In the genomic region with DNA sequence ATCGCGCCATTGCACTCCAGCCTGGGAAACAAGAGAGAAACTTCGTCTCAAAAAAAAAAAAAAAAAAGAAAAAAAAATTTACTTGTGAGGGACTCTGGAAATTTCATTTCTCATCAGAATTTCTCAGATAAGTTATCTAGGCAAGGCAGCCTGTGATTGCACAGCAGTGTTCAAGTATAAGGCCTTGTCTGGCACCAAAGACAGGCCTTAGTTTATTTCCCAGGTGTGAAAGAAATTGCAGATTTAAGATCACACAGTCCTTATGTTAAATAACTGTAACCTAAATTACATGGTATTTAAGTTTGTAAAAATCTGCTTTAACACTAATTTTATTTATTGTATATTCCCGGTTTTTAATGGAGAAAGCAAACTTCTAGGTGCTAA, we compare ENCODE assay signal across 8 cellular contexts. TPM values are rescaled to one million over a fixed set of nuclear protein-coding genes. Genes with fewer than 3 reads are reported as not detected.
A peak's percentile ranks its signal among the peaks of the same experiment; 100 is the strongest.
DNase-seq lines count a peak whose midpoint lies in the region; ATAC-seq and TF ChIP-seq lines count a peak whose summit lies in the region.

No MANE protein-coding gene starts in this region.

- POLR2A ChIA-PET in WTC11 (lab: Charles Lee): interaction anchor here (0.7 to 3.1 kb wide), 6 partner anchors 13 to 115 kb away, joined by 3 to 55 read pairs (median 5); a partner anchor contains a TSS

- peak overlapping the region; percentile 77 for H3K27ac ChIP-seq in subcutaneous abdominal adipose tissue (ENCODE audit: low read depth, low read length)

- H3K9me3 Mint-ChIP-seq in WTC11: no peaks in the 10 kb centered on the region
- no peaks in the 10 kb centered on the region for H3K9me3 Mint-ChIP-seq in immature natural killer cell

- no peak overlapping the region for H3K9ac ChIP-seq in subcutaneous abdominal adipose tissue (ENCODE audit: low read length in 5 of 5)

- ATAC-seq in WTC11: no peak

- no peak for TF ChIP-seq CTCF in WTC11 (IDR thresholded peaks at IDR 0.05)
- no peak for TF ChIP-seq CTCF in BE2C (IDR thresholded peaks at IDR 0.05; ENCODE audit: low read depth, low read length)

- H3K9me3 ChIP-seq in subcutaneous abdominal adipose tissue (ENCODE audit: control insufficient read depth in 5 of 5, low read length in 5 of 5): no peaks in the 10 kb centered on the region
- no peaks in the 10 kb centered on the region for H3K9me3 ChIP-seq in BE2C

- CTCF ChIA-PET in WTC11 (lab: Charles Lee): interaction anchor here (0.7 kb wide), 1 partner anchor 227 kb away, joined by 3 read pairs; no protein-coding TSS in a partner anchor

- H3K36me3 Mint-ChIP-seq in WTC11 (peaks cover 21% of the 10 kb centered on the region), immature natural killer cell (peaks cover 0 to 8% (median 6%) of the 10 kb centered on the region in 3 donors)

- H3K27me3 ChIP-seq in subcutaneous abdominal adipose tissue (ENCODE audit: control insufficient read depth in 5 of 5, insufficient read depth in 4 of 5, low read length in 5 of 5): no peaks in the 10 kb centered on the region
- H3K27me3 ChIP-seq in BE2C: no peaks in the 10 kb centered on the region

- H3K27ac Mint-ChIP-seq in WTC11 (peak overlapping the region; percentile 99), immature natural killer cell (peak overlapping the region; percentile 97 to 100 (median 98))

- H3K4me3 Mint-ChIP-seq in WTC11: peak overlapping the region; percentile 95
- peak overlapping the region in 2 of 5 donors; percentile 96 to 99 for H3K4me3 Mint-ChIP-seq in immature natural killer cell

- no peaks in the 10 kb centered on the region for H3K36me3 ChIP-seq in subcutaneous abdominal adipose tissue (ENCODE audit: control insufficient read depth in 5 of 5, insufficient read depth in 5 of 5, low read length in 5 of 5)
- no peaks in the 10 kb centered on the region for H3K36me3 ChIP-seq in BE2C

- H3K4me1 ChIP-seq in subcutaneous abdominal adipose tissue (ENCODE audit: control insufficient read depth in 5 of 5, insufficient read depth in 5 of 5, low read length in 5 of 5) (peaks cover 0 to 30% (median 14%) of the 10 kb centered on the region in 5 donors), BE2C (peaks cover 2% of the 10 kb centered on the region; the same call in 1 of the 2 replicates)

- H3K4me3 ChIP-seq in subcutaneous abdominal adipose tissue (ENCODE audit: low read depth in 1 of 5, low read length in 5 of 5): no peak overlapping the region
- no peak overlapping the region for H3K4me3 ChIP-seq in BE2C (ENCODE audit: low read depth, low read length)

- no peaks in the 10 kb centered on the region for H3K27me3 Mint-ChIP-seq in WTC11 (ENCODE audit: low read depth)
- H3K27me3 Mint-ChIP-seq in immature natural killer cell (ENCODE audit: low read depth in 3 of 3): peaks cover 19 to 22% (median 21%) of the 10 kb centered on the region in 3 donors

- H3K4me1 Mint-ChIP-seq in WTC11 (peaks cover 30% of the 10 kb centered on the region), immature natural killer cell (peaks cover 22 to 29% of the 10 kb centered on the region in 2 donors)

- DNase-seq in NCI-H82 (lab: John Stamatoyannopoulos, UW) (peak; percentile 57), NCI-H82 treated with DMSO at 0.1 percent for 48 hours (lab: John Stamatoyannopoulos, UW; ENCODE audit: unreplicated experiment) (no peak), WTC11 (ENCODE audit: low spot score) (no peak), immature natural killer cell (no peak), HCEC 1CT (no peak), BE2C (no peak), NCI-H446 treated with DMSO at 0.1 percent for 48 hours (lab: John Stamatoyannopoulos, UW) (no peak)

TF ChIP-seq in WTC11, 78 proteins besides CTCF, POLR2A, EP300 and RAD21 (continues in another document):
- no peak for TF ChIP-seq OVOL2 (CRISPR knock-in tag; IDR thresholded peaks at IDR 0.05; ENCODE audit: borderline replicate concordance)
- no peak for TF ChIP-seq ZNF317 (CRISPR knock-in tag; IDR thresholded peaks at IDR 0.05; ENCODE audit: borderline replicate concordance, low read depth)
- TF ChIP-seq, protein P1, sequence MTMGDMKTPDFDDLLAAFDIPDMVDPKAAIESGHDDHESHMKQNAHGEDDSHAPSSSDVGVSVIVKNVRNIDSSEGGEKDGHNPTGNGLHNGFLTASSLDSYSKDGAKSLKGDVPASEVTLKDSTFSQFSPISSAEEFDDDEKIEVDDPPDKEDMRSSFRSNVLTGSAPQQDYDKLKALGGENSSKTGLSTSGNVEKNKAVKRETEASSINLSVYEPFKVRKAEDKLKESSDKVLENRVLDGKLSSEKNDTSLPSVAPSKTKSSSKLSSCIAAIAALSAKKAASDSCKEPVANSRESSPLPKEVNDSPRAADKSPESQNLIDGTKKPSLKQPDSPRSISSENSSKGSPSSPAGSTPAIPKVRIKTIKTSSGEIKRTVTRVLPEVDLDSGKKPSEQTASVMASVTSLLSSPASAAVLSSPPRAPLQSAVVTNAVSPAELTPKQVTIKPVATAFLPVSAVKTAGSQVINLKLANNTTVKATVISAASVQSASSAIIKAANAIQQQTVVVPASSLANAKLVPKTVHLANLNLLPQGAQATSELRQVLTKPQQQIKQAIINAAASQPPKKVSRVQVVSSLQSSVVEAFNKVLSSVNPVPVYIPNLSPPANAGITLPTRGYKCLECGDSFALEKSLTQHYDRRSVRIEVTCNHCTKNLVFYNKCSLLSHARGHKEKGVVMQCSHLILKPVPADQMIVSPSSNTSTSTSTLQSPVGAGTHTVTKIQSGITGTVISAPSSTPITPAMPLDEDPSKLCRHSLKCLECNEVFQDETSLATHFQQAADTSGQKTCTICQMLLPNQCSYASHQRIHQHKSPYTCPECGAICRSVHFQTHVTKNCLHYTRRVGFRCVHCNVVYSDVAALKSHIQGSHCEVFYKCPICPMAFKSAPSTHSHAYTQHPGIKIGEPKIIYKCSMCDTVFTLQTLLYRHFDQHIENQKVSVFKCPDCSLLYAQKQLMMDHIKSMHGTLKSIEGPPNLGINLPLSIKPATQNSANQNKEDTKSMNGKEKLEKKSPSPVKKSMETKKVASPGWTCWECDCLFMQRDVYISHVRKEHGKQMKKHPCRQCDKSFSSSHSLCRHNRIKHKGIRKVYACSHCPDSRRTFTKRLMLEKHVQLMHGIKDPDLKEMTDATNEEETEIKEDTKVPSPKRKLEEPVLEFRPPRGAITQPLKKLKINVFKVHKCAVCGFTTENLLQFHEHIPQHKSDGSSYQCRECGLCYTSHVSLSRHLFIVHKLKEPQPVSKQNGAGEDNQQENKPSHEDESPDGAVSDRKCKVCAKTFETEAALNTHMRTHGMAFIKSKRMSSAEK (CRISPR knock-in tag; IDR thresholded peaks at IDR 0.05; ENCODE audit: borderline replicate concordance): no peak
- no peak for TF ChIP-seq TCF7 (CRISPR knock-in tag; IDR thresholded peaks at IDR 0.05; ENCODE audit: low read depth)
- TF ChIP-seq, protein P2, sequence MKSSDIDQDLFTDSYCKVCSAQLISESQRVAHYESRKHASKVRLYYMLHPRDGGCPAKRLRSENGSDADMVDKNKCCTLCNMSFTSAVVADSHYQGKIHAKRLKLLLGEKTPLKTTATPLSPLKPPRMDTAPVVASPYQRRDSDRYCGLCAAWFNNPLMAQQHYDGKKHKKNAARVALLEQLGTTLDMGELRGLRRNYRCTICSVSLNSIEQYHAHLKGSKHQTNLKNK (CRISPR knock-in tag; IDR thresholded peaks at IDR 0.05): no peak
- TF ChIP-seq, protein P3, sequence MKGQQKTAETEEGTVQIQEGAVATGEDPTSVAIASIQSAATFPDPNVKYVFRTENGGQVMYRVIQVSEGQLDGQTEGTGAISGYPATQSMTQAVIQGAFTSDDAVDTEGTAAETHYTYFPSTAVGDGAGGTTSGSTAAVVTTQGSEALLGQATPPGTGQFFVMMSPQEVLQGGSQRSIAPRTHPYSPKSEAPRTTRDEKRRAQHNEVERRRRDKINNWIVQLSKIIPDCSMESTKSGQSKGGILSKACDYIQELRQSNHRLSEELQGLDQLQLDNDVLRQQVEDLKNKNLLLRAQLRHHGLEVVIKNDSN (CRISPR knock-in tag; IDR thresholded peaks at IDR 0.05): no peak
- TF ChIP-seq MYBL2 (CRISPR knock-in tag; IDR thresholded peaks at IDR 0.05): no peak
- TF ChIP-seq, protein P4, sequence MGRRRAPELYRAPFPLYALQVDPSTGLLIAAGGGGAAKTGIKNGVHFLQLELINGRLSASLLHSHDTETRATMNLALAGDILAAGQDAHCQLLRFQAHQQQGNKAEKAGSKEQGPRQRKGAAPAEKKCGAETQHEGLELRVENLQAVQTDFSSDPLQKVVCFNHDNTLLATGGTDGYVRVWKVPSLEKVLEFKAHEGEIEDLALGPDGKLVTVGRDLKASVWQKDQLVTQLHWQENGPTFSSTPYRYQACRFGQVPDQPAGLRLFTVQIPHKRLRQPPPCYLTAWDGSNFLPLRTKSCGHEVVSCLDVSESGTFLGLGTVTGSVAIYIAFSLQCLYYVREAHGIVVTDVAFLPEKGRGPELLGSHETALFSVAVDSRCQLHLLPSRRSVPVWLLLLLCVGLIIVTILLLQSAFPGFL (CRISPR knock-in tag; IDR thresholded peaks at IDR 0.05; ENCODE audit: borderline replicate concordance): no peak
- TF ChIP-seq FOXP1 (CRISPR knock-in tag; IDR thresholded peaks at IDR 0.05; ENCODE audit: borderline replicate concordance): no peak
- no peak for TF ChIP-seq SP1 (CRISPR knock-in tag; conservative IDR thresholded peaks at IDR 0.05)
- TF ChIP-seq, protein P5, sequence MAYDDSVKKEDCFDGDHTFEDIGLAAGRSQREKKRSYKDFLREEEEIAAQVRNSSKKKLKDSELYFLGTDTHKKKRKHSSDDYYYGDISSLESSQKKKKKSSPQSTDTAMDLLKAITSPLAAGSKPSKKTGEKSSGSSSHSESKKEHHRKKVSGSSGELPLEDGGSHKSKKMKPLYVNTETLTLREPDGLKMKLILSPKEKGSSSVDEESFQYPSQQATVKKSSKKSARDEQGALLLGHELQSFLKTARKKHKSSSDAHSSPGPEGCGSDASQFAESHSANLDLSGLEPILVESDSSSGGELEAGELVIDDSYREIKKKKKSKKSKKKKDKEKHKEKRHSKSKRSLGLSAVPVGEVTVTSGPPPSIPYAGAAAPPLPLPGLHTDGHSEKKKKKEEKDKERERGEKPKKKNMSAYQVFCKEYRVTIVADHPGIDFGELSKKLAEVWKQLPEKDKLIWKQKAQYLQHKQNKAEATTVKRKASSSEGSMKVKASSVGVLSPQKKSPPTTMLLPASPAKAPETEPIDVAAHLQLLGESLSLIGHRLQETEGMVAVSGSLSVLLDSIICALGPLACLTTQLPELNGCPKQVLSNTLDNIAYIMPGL (CRISPR knock-in tag; IDR thresholded peaks at IDR 0.05): no peak
- TF ChIP-seq GRHL2 (CRISPR knock-in tag; IDR thresholded peaks at IDR 0.05; ENCODE audit: insufficient replicate concordance, severe bottlenecking): no peak

RNA-seq across cellular contexts. Expression of a gene that starts 34.8 kb away (rescaled TPM):
- 1.9 to 2.4 TPM (median 2.0 TPM) in 3 replicates for total RNA-seq in WTC11 (2021)
- polyA plus RNA-seq in immature natural killer cell: 1 to 10 TPM in 2 of 3 donors, under 1 TPM in 1; 0.90 to 5.1 (median 1.8) TPM
- polyA plus RNA-seq in BE2C (2012; ENCODE audit: insufficient read depth, insufficient read length, low read depth): not detected
